Comparison of ENCODE assay signal across 14 cellular contexts in genomic region chr13:46850214-46850613, GRCh38. TPM values are rescaled to one million over a fixed set of nuclear protein-coding genes. Genes with fewer than 3 reads are reported as not detected.
"Had no signal": no experiment of that assay in that cellular context is flagged by ENCODE, and none has a peak within 500 bp of the region (broad histone marks: within the 10 kb centered on the region; RNA-seq: fewer than 3 reads in every experiment).

No MANE protein-coding gene starts in this region.

- H3K27me3 ChIP-seq: neutrophil, sigmoid colon had no signal

- H3K36me3 ChIP-seq: neutrophil, sigmoid colon had no signal

- H3K9me3 ChIP-seq: neutrophil, sigmoid colon had no signal

- DNase-seq: activated CD4-positive, alpha-beta T cell treated with anti-CD3 and anti-CD28 coated beads, Interleukin-2, amount 50 U/mL, for 1 hour; activated CD8-positive, alpha-beta memory T cell treated with anti-CD3 and anti-CD28 coated beads for 24 hours; activated naive CD8-positive, alpha-beta T cell treated with anti-CD3 and anti-CD28 coated beads, Interleukin-2, amount 10 ng/mL, durations not matched to agents 7 days and 5 days; cortex of kidney; effector CD8-positive, alpha-beta T cell; foreskin melanocyte; mesendoderm; natural killer cell; sigmoid colon; stimulated activated CD4-positive, alpha-beta T cell treated with anti-CD3 and anti-CD28 coated beads, Interleukin-2, amount 100 ng/mL, for 24 hours had no signal

- H3K4me1 ChIP-seq: parathyroid adenoma, sigmoid colon had no signal

- ATAC-seq: natural killer cell; stimulated activated effector memory CD8-positive, alpha-beta T cell treated with anti-CD3 and anti-CD28 coated beads, Interleukin-12 subunit alpha, Interleukin-12 subunit beta, amount 100 ng/mL, for 72 hours had no signal

- H3K27ac ChIP-seq: neutrophil, parathyroid adenoma, sigmoid colon had no signal

- H3K4me3 ChIP-seq: sigmoid colon had no signal

RNA-seq across cellular contexts. Expression of gene HTR2A, which starts 46.6 kb away (rescaled TPM):
- total RNA-seq: activated naive CD8-positive, alpha-beta T cell treated with anti-CD3 and anti-CD28 coated beads, Interleukin-2, amount 10 ng/mL, durations not matched to agents 7 days and 5 days; endothelial cell of umbilical vein; natural killer cell had no signal
- polyA plus RNA-seq: endothelial cell of umbilical vein had no signal
